Comparison of ENCODE assay signal across 9 cellular contexts in the genomic region with DNA sequence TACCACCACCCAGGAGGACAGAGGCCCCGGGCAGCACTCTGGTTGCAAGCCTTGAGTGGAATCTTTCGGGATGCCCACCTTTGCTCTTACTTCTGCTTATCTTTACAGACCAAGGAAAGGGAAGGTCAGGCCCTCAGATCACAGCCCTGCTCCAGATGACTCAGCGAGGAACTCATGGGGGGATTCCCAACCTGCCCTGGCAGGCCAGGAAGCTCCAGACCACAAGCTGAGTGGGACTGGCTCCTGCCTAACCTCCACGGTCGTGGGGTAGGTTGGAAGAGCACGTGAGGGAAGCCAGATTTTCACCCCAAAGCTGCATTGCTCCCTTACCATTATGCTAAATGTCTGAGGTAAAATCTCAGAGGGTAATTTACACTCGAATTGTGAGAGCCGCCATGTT. TPM values are rescaled to one million over a fixed set of nuclear protein-coding genes. Genes with fewer than 3 reads are reported as not detected.
DNase-seq lines count a peak whose midpoint lies in the region; ATAC-seq and TF ChIP-seq lines count a peak whose summit lies in the region.
"Had no signal": no experiment of that assay in that cellular context is flagged by ENCODE, and none has a peak within 500 bp of the region (broad histone marks: within the 10 kb centered on the region; RNA-seq: fewer than 3 reads in every experiment).

No MANE protein-coding gene starts in this region.

- TF ChIP-seq CTCF in GM12864 (IDR thresholded peaks at IDR 0.05; ENCODE audit: low read depth, low read length, missing control alignments) (no peak), psoas muscle (IDR thresholded peaks at IDR 0.05) (no peak)

- no peak for ATAC-seq in HG02885 (IDR thresholded peaks at IDR 0.05; ENCODE audit: poor library complexity, unreplicated experiment)
- no peak for ATAC-seq in psoas muscle
- ATAC-seq: HepG2 had no signal

- H3K4me1 ChIP-seq in SJSA1 (replicated peaks) (peaks cover 62% of the 10 kb centered on the region), psoas muscle (peaks cover 32% of the 10 kb centered on the region)

- H3K27me3 ChIP-seq in SJSA1 (replicated peaks) (no peaks in the 10 kb centered on the region), psoas muscle (ENCODE audit: insufficient read depth in 3 of 3, low read length in 2 of 3) (no peaks in the 10 kb centered on the region)

- peak; percentile 61 for DNase-seq in GM12864 (ENCODE audit: low read depth)
- DNase-seq in SJSA1 (ENCODE audit: low read depth in 1 of 2, low spot score in 2 of 2): peak; percentile 44 to 73
- peak; percentile 75 for DNase-seq in amniotic epithelial cell (ENCODE audit: low read depth)
- peak; percentile 42 for DNase-seq in stimulated activated CD4-positive, alpha-beta T cell treated with anti-CD3 and anti-CD28 coated beads, Interleukin-2, amount 100 ng/mL, for 4 hours (ENCODE audit: low read depth)
- no peak for DNase-seq in NK-92 (lab: John Stamatoyannopoulos, UW; ENCODE audit: unreplicated experiment)
- DNase-seq in psoas muscle: no peak
- no peak for DNase-seq in globus pallidus (ENCODE audit: low spot score)

- H3K36me3 ChIP-seq in SJSA1 (peaks cover 21% of the 10 kb centered on the region), psoas muscle (ENCODE audit: insufficient read depth in 1 of 2, low read depth in 1 of 2) (no peaks in the 10 kb centered on the region)

- H3K27ac ChIP-seq in SJSA1 (peak overlapping the region; percentile 34), psoas muscle (no peak overlapping the region)

- intact Hi-C loops in psoas muscle (cut with DNase I): no loop called here

- 79 to 89% (median 83%) methylated on average over 8 of the region's 8 CpGs for WGBS in psoas muscle, 3 donors

- H3K4me3 ChIP-seq in GM12864 (ENCODE audit: low read depth, low read length) (no peak overlapping the region), SJSA1 (no peak overlapping the region), psoas muscle (no peak overlapping the region)

- H3K9me3 ChIP-seq in SJSA1 (replicated peaks): no peaks in the 10 kb centered on the region
- no peaks in the 10 kb centered on the region for H3K9me3 ChIP-seq in psoas muscle

RNA-seq across cellular contexts. Expression of gene TBC1D10A, which starts 11.8 kb away (rescaled TPM):
- 17.4 and 18.1 TPM in 2 replicates for total RNA-seq in SJSA1 (2014; rRNA removed; shearing (Covaris generic))
- 1 to 10 TPM; 2.9 to 4.8 (median 3.3) TPM for total RNA-seq in psoas muscle
- 1 to 10 TPM; 2.2 to 4.2 (median 2.9) TPM for polyA plus RNA-seq in psoas muscle

RNA-seq across cellular contexts. Expression of gene CASTOR1, which starts 25.6 kb away (rescaled TPM):
- total RNA-seq in SJSA1 (2014; rRNA removed; shearing (Covaris generic)): 9.1 and 10.8 TPM in 2 replicates
- total RNA-seq in psoas muscle: 1 to 10 TPM in 3 of 4 donors, under 1 TPM in 1; 0.44 to 4.8 (median 2.2) TPM
- polyA plus RNA-seq in psoas muscle: 1 to 10 TPM; 1.9 to 5.1 (median 2.9) TPM

RNA-seq across cellular contexts. Expression of gene SF3A1, which starts 41.8 kb away (rescaled TPM):
- 12.1 and 37.2 TPM in 2 replicates for total RNA-seq in SJSA1 (2014; rRNA removed; shearing (Covaris generic))
- total RNA-seq in psoas muscle: 100 to 1,000 TPM; 107 to 146 (median 121) TPM
- 10 to 100 TPM; 21.6 to 35.5 (median 32.3) TPM for polyA plus RNA-seq in psoas muscle

RNA-seq across cellular contexts. Expression of gene CCDC157, which starts 41.9 kb away (rescaled TPM):
- total RNA-seq in SJSA1 (2014; rRNA removed; shearing (Covaris generic)): 1.9 and 4.5 TPM in 2 replicates
- total RNA-seq in psoas muscle: under 1 TPM; 0.17 to 0.88 (median 0.54) TPM
- 1 to 10 TPM; 1.4 to 2.6 (median 1.5) TPM for polyA plus RNA-seq in psoas muscle

RNA-seq across cellular contexts. Expression of gene OSM, which starts 48.3 kb away (rescaled TPM):
- not detected in 2 replicates for total RNA-seq in SJSA1 (2014; rRNA removed; shearing (Covaris generic))
- under 1 TPM in 2 of 4 donors, not detected in 2; 0.38 to 0.39 TPM for total RNA-seq in psoas muscle
- under 1 TPM in 2 of 3 donors, not detected in 1; 0.08 TPM for polyA plus RNA-seq in psoas muscle
- total RNA-seq: HepG2 had no signal
- polyA plus RNA-seq: HepG2 had no signal

Comparison
In these comparisons a context has a peak if more than half of its experiments do, and no peak if none do; other contexts are left out.
1. DNase-seq: peak in GM12864 (single experiment), SJSA1 (2 of 2), amniotic epithelial cell (single experiment) and stimulated activated CD4-positive, alpha-beta T cell treated with anti-CD3 and anti-CD28 coated beads, Interleukin-2, amount 100 ng/mL, for 4 hours (single experiment); none in NK-92 (single experiment), psoas muscle (0 of 2) and globus pallidus (single experiment).